ENCODE assay signal across 1 cellular context in genomic region chr1:155294520-155295182, GRCh38.
TF ChIP-seq lines count a peak whose summit lies in the region.

No MANE protein-coding gene starts in this region.

TF ChIP-seq in GM23338, 12 proteins besides CTCF, POLR2A, EP300 and RAD21 (continued from another document):
- TF ChIP-seq ZNF462 (CRISPR knock-in tag; IDR thresholded peaks at IDR 0.05): no peak
